9 cellular contexts compared by ENCODE assay signal in genomic region chr7:81482600-81483186, GRCh38.
DNase-seq lines count a peak whose midpoint lies in the region; ATAC-seq and TF ChIP-seq lines count a peak whose summit lies in the region.
"Had no signal": no experiment of that assay in that cellular context is flagged by ENCODE, and none has a peak within 500 bp of the region (broad histone marks: within the 10 kb centered on the region; RNA-seq: fewer than 3 reads in every experiment).

No MANE protein-coding gene starts in this region.

- H3K36me3 Mint-ChIP-seq in neural crest cell (ENCODE audit: low read depth): no peaks in the 10 kb centered on the region
- H3K36me3 Mint-ChIP-seq: IgD-negative memory B cell had no signal

- H3K4me1 Mint-ChIP-seq in neural crest cell: peaks cover 5% of the 10 kb centered on the region

- H3K9me3 Mint-ChIP-seq in neural crest cell: peaks cover 4% of the 10 kb centered on the region
- H3K9me3 Mint-ChIP-seq: IgD-negative memory B cell had no signal

- peak; percentile 61 for DNase-seq in DMS 273 (lab: John Stamatoyannopoulos, UW; ENCODE audit: unreplicated experiment)
- DNase-seq in NCI-H2227 (lab: John Stamatoyannopoulos, UW; ENCODE audit: unreplicated experiment): peak; percentile 44
- peak; percentile 68 to 70 for DNase-seq in cardiac fibroblast (ENCODE audit: low read depth in 2 of 2)
- no peak for DNase-seq in neural crest cell (ENCODE audit: low read depth, low spot score)
- no peak for DNase-seq in HuH-7 (ENCODE audit: low spot score)
- DNase-seq in KG1 (lab: John Stamatoyannopoulos, UW): no peak

- no peak overlapping the region for H3K27ac Mint-ChIP-seq in neural crest cell (ENCODE audit: unreplicated experiment)
- H3K27ac Mint-ChIP-seq: IgD-negative memory B cell had no signal

- no peak overlapping the region for H3K4me3 ChIP-seq in cardiac fibroblast (replicated peaks in 1 of 2; ENCODE audit: low read depth in 2 of 2, low read length in 2 of 2)

- ATAC-seq in GM21619 (IDR thresholded peaks at IDR 0.05; ENCODE audit: unreplicated experiment): peak; percentile 84
- ATAC-seq in HG02623 (IDR thresholded peaks at IDR 0.05; ENCODE audit: unreplicated experiment): no peak

- H3K4me3 Mint-ChIP-seq in neural crest cell: no peak overlapping the region
- H3K4me3 Mint-ChIP-seq: IgD-negative memory B cell had no signal

- TF ChIP-seq CTCF in cardiac fibroblast (IDR thresholded peaks at IDR 0.05; ENCODE audit: low read depth, low read length) (peak; percentile 35), neural crest cell (conservative IDR thresholded peaks at IDR 0.05) (peak; percentile 81)

- H3K27me3 Mint-ChIP-seq in neural crest cell (ENCODE audit: low read depth): no peaks in the 10 kb centered on the region
- H3K27me3 Mint-ChIP-seq: IgD-negative memory B cell had no signal

Comparison
In these comparisons a context has a peak if more than half of its experiments do, and no peak if none do; other contexts are left out.
1. DNase-seq: peak in DMS 273 (single experiment), NCI-H2227 (single experiment) and cardiac fibroblast (2 of 2); none in neural crest cell (single experiment), HuH-7 (single experiment) and KG1 (single experiment).